Comparison of ENCODE assay signal across 8 cellular contexts in the genomic region with DNA sequence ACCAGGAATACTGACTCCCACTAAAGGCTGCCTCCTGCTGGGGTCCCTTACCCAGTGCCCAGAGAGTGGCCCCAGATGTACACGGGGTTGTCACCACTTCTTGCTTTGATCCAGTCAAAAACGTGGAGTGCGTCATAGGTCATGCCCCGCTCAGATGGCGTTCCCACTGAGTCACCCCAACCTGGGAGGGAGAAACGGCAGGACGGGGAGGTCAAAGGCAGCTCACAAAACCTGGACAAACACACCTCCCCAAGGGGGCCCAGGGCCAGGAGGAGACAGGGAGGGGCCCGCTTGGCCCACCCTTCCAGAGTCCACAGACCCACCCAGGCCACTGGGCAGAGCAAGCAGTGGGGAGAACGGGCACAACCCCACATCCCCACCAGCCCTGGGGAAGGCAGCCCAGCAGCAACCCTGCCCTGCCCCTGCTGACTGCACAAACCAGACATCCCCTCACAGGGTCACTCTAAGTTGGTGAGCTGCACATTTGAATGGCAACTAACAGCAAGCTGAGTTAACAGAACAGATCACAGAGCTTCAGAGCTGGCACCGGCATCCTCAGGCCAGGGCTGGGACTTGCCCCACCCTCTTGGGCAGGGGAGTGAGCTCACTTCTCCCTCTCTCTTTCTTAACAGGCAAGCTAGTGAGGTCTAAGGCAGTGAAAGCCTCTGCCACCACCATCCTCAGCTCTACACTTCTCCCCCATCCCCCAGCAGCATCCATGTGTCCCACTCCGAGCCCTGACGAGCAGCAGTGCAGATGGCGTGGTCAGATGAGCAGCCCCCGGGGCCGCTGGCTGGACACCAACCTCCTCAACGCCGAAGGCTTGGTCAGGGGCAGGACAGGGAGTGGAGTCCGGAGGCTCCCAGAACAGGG.
DNase-seq lines count a peak whose midpoint lies in the region; ATAC-seq, FAIRE-seq and TF ChIP-seq lines count a peak whose summit lies in the region.

No MANE protein-coding gene starts in this region.

- no peaks in the 10 kb centered on the region for H3K27me3 ChIP-seq in lower lobe of right lung (ENCODE audit: low read depth)
- no peaks in the 10 kb centered on the region for H3K27me3 ChIP-seq in HAP-1 (ENCODE audit: low read depth)

- in situ Hi-C loops in HAP-1 (cut with MboI; ENCODE audit: low sequenced_read_pairs) = no loop called here

- peak; percentile 55 for FAIRE-seq in urothelium cell line (lab: Jason Lieb, UNC)

- no peak for TF ChIP-seq POLR2A in GM18505 (IDR thresholded peaks at IDR 0.05; ENCODE audit: borderline replicate concordance, extremely low read depth, insufficient read depth, insufficient read length)

- ATAC-seq in GM18505 (IDR thresholded peaks at IDR 0.05; ENCODE audit: unreplicated experiment) (peak; percentile 11), lower lobe of right lung (peak; percentile 72 to 82), HG02870 (IDR thresholded peaks at IDR 0.05; ENCODE audit: unreplicated experiment) (no peak), GM19324 (IDR thresholded peaks at IDR 0.05; ENCODE audit: low FRiP score, unreplicated experiment) (no peak)

- H3K27ac ChIP-seq in lower lobe of right lung = peak overlapping the region; percentile 78

- H3K36me3 ChIP-seq in lower lobe of right lung (peaks cover 24% of the 10 kb centered on the region), HAP-1 (replicated peaks) (peaks cover 12% of the 10 kb centered on the region)

- peaks cover 25% of the 10 kb centered on the region for H3K4me1 ChIP-seq in lower lobe of right lung
- H3K4me1 ChIP-seq in HAP-1 = no peaks in the 10 kb centered on the region; the same call in 1 of the 2 replicates

- H3K4me3 ChIP-seq in cardiac fibroblast (replicated peaks in 1 of 2; ENCODE audit: low read depth in 2 of 2, low read length in 2 of 2) = peak overlapping the region in 1 of 2 donors; percentile 9
- no peak overlapping the region for H3K4me3 ChIP-seq in lower lobe of right lung
- no peak overlapping the region for H3K4me3 ChIP-seq in HAP-1

- DNase-seq in NCI-H510A treated with DMSO at 0.1 percent for 48 hours (lab: John Stamatoyannopoulos, UW) (peak; percentile 56), cardiac fibroblast (ENCODE audit: low read depth in 2 of 2) (peak; percentile 56 to 89), lower lobe of right lung (peak; percentile 65), urothelium cell line (ENCODE audit: low spot score) (peak; percentile 78), HAP-1 (ENCODE audit: low spot score in 2 of 2) (no peak)

- intact Hi-C loops in lower lobe of right lung (cut with DNase I) = no loop called here

- no peak for TF ChIP-seq CTCF in cardiac fibroblast (IDR thresholded peaks at IDR 0.05; ENCODE audit: low read depth, low read length)
- no peak for TF ChIP-seq CTCF in lower lobe of right lung (IDR thresholded peaks at IDR 0.05)

- H3K9me3 ChIP-seq in lower lobe of right lung = no peaks in the 10 kb centered on the region
- H3K9me3 ChIP-seq in HAP-1 = no peaks in the 10 kb centered on the region

Comparison
In these comparisons a context has a peak if more than half of its experiments do, and no peak if none do; other contexts are left out.
1. ATAC-seq: peak in GM18505 (single experiment) and lower lobe of right lung (2 of 2); none in HG02870 (single experiment) and GM19324 (single experiment).
2. DNase-seq: peak in NCI-H510A treated with DMSO at 0.1 percent for 48 hours (single experiment), cardiac fibroblast (2 of 2), lower lobe of right lung (single experiment) and urothelium cell line (single experiment); none in HAP-1 (0 of 2).